ENCODE assay signal across 13 cellular contexts in the genomic region with DNA sequence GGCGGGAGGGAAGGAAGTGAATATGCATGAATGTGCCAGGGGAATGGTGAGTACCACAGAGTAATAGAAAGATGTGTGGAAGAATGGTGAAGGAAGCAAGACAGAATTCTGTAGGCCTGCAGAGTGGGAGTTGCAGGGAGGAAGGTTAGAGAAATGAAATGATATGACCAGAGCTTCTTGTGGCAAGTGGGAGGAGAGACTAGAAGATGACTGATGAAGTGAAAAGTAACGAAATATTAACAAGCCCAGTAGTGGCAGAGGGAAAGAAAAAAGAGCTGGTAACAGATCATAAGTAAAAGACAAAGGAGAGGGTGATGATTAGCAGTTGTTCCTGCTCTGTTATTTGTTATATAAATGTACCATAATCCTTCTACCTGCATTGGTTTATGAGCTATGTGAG. TPM values are rescaled to one million over a fixed set of nuclear protein-coding genes. Genes with fewer than 3 reads are reported as not detected.
DNase-seq lines count a peak whose midpoint lies in the region; ATAC-seq and TF ChIP-seq lines count a peak whose summit lies in the region.
"Had no signal": no experiment of that assay in that cellular context is flagged by ENCODE, and none has a peak within 500 bp of the region (broad histone marks: within the 10 kb centered on the region; RNA-seq: fewer than 3 reads in every experiment).

No MANE protein-coding gene starts in this region.

- no peaks in the 10 kb centered on the region for H3K9me3 Mint-ChIP-seq in activated T-cell treated with anti-CD3 and anti-CD28 coated beads, Interleukin-2, amount 50 U/mL, for 24 hours
- no peaks in the 10 kb centered on the region for H3K9me3 Mint-ChIP-seq in T-cell
- H3K9me3 Mint-ChIP-seq in dendritic cell treated with granulocyte-macrophage colony-stimulating factor and Interleukin-4, amounts not matched to agents 40 ng/mL and 50 ng/mL, for 4 days, result no peaks in the 10 kb centered on the region

- no peak overlapping the region for H3K9ac ChIP-seq in smooth muscle cell (ENCODE audit: low read depth)

- no peak overlapping the region for H3K4me3 ChIP-seq in smooth muscle cell

- peaks cover 13% of the 10 kb centered on the region for H3K79me2 ChIP-seq in smooth muscle cell (ENCODE audit: low read depth)

- no peaks in the 10 kb centered on the region for H3F3A ChIP-seq in smooth muscle cell (ENCODE audit: low read depth)

- no peaks in the 10 kb centered on the region for H3K9me3 ChIP-seq in smooth muscle cell (replicated peaks; ENCODE audit: low read depth)

- H3K36me3 ChIP-seq in smooth muscle cell (ENCODE audit: low read depth), result no peaks in the 10 kb centered on the region

- H3K27ac ChIP-seq in smooth muscle cell (ENCODE audit: low read depth), result no peak overlapping the region

- no peaks in the 10 kb centered on the region for H3K27me3 ChIP-seq in smooth muscle cell (ENCODE audit: low read depth)

- H3K36me3 Mint-ChIP-seq in activated T-cell treated with anti-CD3 and anti-CD28 coated beads, Interleukin-2, amount 50 U/mL, for 24 hours (ENCODE audit: low read depth), result peaks cover 19% of the 10 kb centered on the region
- peaks cover 3% of the 10 kb centered on the region for H3K36me3 Mint-ChIP-seq in T-cell
- peaks cover 16% of the 10 kb centered on the region for H3K36me3 Mint-ChIP-seq in dendritic cell treated with granulocyte-macrophage colony-stimulating factor and Interleukin-4, amounts not matched to agents 40 ng/mL and 50 ng/mL, for 4 days (ENCODE audit: low read depth)

- no peaks in the 10 kb centered on the region for H3K27me3 Mint-ChIP-seq in activated T-cell treated with anti-CD3 and anti-CD28 coated beads, Interleukin-2, amount 50 U/mL, for 24 hours
- H3K27me3 Mint-ChIP-seq in T-cell, result no peaks in the 10 kb centered on the region
- H3K27me3 Mint-ChIP-seq in dendritic cell treated with granulocyte-macrophage colony-stimulating factor and Interleukin-4, amounts not matched to agents 40 ng/mL and 50 ng/mL, for 4 days, result peaks cover 8% of the 10 kb centered on the region

- intact Hi-C loops in dendritic cell treated with granulocyte-macrophage colony-stimulating factor and Interleukin-4, amounts not matched to agents 40 ng/mL and 50 ng/mL, for 4 days (cut with micrococcal nuclease), result no loop called here

- peaks cover 54% of the 10 kb centered on the region for H3K4me1 Mint-ChIP-seq in activated T-cell treated with anti-CD3 and anti-CD28 coated beads, Interleukin-2, amount 50 U/mL, for 24 hours (ENCODE audit: low read depth)
- peaks cover 45 to 54% (median 51%) of the 10 kb centered on the region in 3 donors for H3K4me1 Mint-ChIP-seq in T-cell
- peaks cover 35% of the 10 kb centered on the region for H3K4me1 Mint-ChIP-seq in dendritic cell treated with granulocyte-macrophage colony-stimulating factor and Interleukin-4, amounts not matched to agents 40 ng/mL and 50 ng/mL, for 4 days (ENCODE audit: low read depth)

- CTCF ChIA-PET in T-cell (lab: Charles Lee), result interaction anchor here (0.7 to 1.7 kb wide), 7 partner anchors 9 to 442 kb away, joined by 3 to 6 read pairs (median 4); a partner anchor contains a TSS

- H3K4me2 ChIP-seq in smooth muscle cell, result no peak overlapping the region

- H4K20me1 ChIP-seq in smooth muscle cell (ENCODE audit: low read depth), result no peaks in the 10 kb centered on the region

- peak overlapping the region; percentile 94 for H3K4me3 Mint-ChIP-seq in activated T-cell treated with anti-CD3 and anti-CD28 coated beads, Interleukin-2, amount 50 U/mL, for 24 hours
- peak overlapping the region; percentile 86 to 96 (median 91) for H3K4me3 Mint-ChIP-seq in T-cell
- no peak overlapping the region for H3K4me3 Mint-ChIP-seq in dendritic cell treated with granulocyte-macrophage colony-stimulating factor and Interleukin-4, amounts not matched to agents 40 ng/mL and 50 ng/mL, for 4 days

- peak overlapping the region; percentile 97 for H2AFZ ChIP-seq in smooth muscle cell (ENCODE audit: low read depth)

- H3K27ac Mint-ChIP-seq in activated T-cell treated with anti-CD3 and anti-CD28 coated beads, Interleukin-2, amount 50 U/mL, for 24 hours, result peak overlapping the region; percentile 97
- H3K27ac Mint-ChIP-seq in T-cell, result peak overlapping the region; percentile 94
- peak overlapping the region; percentile 97 for H3K27ac Mint-ChIP-seq in dendritic cell treated with granulocyte-macrophage colony-stimulating factor and Interleukin-4, amounts not matched to agents 40 ng/mL and 50 ng/mL, for 4 days

- no peak for TF ChIP-seq CTCF in smooth muscle cell (IDR thresholded peaks at IDR 0.05; ENCODE audit: borderline replicate concordance, insufficient read depth, poor library complexity, severe bottlenecking)

- whole genome bisulfite sequencing in smooth muscle cell (ENCODE audit: low lambda C conversion rate), result 92% methylated on average over 2 of the region's 2 CpGs

- H3K4me1 ChIP-seq in smooth muscle cell (ENCODE audit: low read depth), result peaks cover 9% of the 10 kb centered on the region

- DNase-seq in activated T-cell treated with anti-CD3 and anti-CD28 coated beads, Interleukin-2, amount 50 U/mL, for 24 hours, result no peak
- DNase-seq in activated T-cell treated with anti-CD3 and anti-CD28 coated beads, Interleukin-2, amount 50 U/mL, for 1 hour, result no peak
- DNase-seq in T-cell (no peak), smooth muscle cell (lab: John Stamatoyannopoulos, UW; ENCODE audit: unreplicated experiment) (no peak), NCI-H2227 treated with DMSO at 0.1 percent for 48 hours (lab: John Stamatoyannopoulos, UW) (no peak), NCI-H128 (lab: John Stamatoyannopoulos, UW; ENCODE audit: unreplicated experiment) (no peak), GF-D8 (lab: John Stamatoyannopoulos, UW) (no peak)
- DNase-seq: GOT3, NCI-H1417, NCI-H510A treated with DMSO at 0.1 percent for 48 hours, posterior cingulate gyrus had no signal

- no peak for ATAC-seq in T-cell (replicated peaks in 1 of 4)

- POLR2A ChIA-PET in T-cell (lab: Charles Lee), result no interaction called here

RNA-seq across cellular contexts. Expression of a gene that starts 1.0 kb away (rescaled TPM):
- total RNA-seq in T-cell, result 10 to 100 TPM; 11.6 to 15.4 (median 12.4) TPM
- total RNA-seq in smooth muscle cell, result 8.4 and 12.4 TPM in 2 replicates
- 2.8 and 3.8 TPM in 2 replicates for polyA plus RNA-seq in smooth muscle cell

RNA-seq across cellular contexts. Expression of a gene that starts 24.4 kb away (rescaled TPM):
- not detected for total RNA-seq in T-cell
- total RNA-seq in smooth muscle cell, result 0.94 and 1.4 TPM in 2 replicates
- polyA plus RNA-seq in smooth muscle cell, result 0.24 TPM in 1 of 2 replicates, not detected in the other
- total RNA-seq: liver had no signal
